In genomic region chr2:128473175-128474013, GRCh38 we compare ENCODE assay signal across 1 cellular context.
TF ChIP-seq lines count a peak whose summit lies in the region.

No MANE protein-coding gene starts in this region.

TF ChIP-seq in K562, 482 proteins besides CTCF, POLR2A, EP300 and RAD21 (continued from another document):
- 0 out of 2 replicates have a peak, but pooled peaks have one; percentile 7 for TF ChIP-seq KLF6 (CRISPR knock-in tag; IDR thresholded peaks at IDR 0.05; ENCODE audit: borderline replicate concordance)
- peak; percentile 81 for TF ChIP-seq ZNF134 (CRISPR knock-in tag; conservative IDR thresholded peaks at IDR 0.05)
- peak; percentile 46 for TF ChIP-seq PKNOX1 (IDR thresholded peaks at IDR 0.05)
- TF ChIP-seq SUPT5H (IDR thresholded peaks at IDR 0.05), result no peak
- 0 out of 2 replicates have a peak, but pooled peaks have one; percentile 39 for TF ChIP-seq SMAD4 (CRISPR knock-in tag; conservative IDR thresholded peaks at IDR 0.05)
TF ChIP-seq in K562: peak in this region for 28.
